In genomic region chr9:7626571-7627029, GRCh38 we compare ENCODE assay signal across 8 cellular contexts.
DNase-seq lines count a peak whose midpoint lies in the region; ATAC-seq and TF ChIP-seq lines count a peak whose summit lies in the region.
"Not testable (repeated sequence)": the region's sequence is repeated elsewhere in the genome, so short reads cannot be mapped to it uniquely, and the experiment has no call there.

No MANE protein-coding gene starts in this region.

- no CpG with 5 or more reads among the region's 7 CpGs for WGBS in mesendoderm (ENCODE audit: extremely low coverage, insufficient coverage, low lambda C conversion rate)

- not testable (repeated sequence) for H2BK5ac ChIP-seq in mesendoderm (ENCODE audit: low read length)

- not testable (repeated sequence) for H3K79me2 ChIP-seq in mesendoderm (ENCODE audit: control insufficient read depth, insufficient read depth, low read length)

- not testable (repeated sequence) for H3K4me3 ChIP-seq in GM06990 (replicated peaks; ENCODE audit: low read depth, low read length); mesendoderm (ENCODE audit: low read length)

- not testable (repeated sequence) for H3K27me3 ChIP-seq in GM06990 (replicated peaks; ENCODE audit: control insufficient read depth, insufficient read depth, low read length); mesendoderm (ENCODE audit: insufficient read depth, low read length, poor library complexity)

- not testable (repeated sequence) for H3K79me1 ChIP-seq in mesendoderm (ENCODE audit: low read length)

- H3K56ac ChIP-seq in mesendoderm (ENCODE audit: low read length): not testable (repeated sequence)

- H3K18ac ChIP-seq in mesendoderm (ENCODE audit: low read length): not testable (repeated sequence)

- H3K27ac ChIP-seq in mesendoderm (ENCODE audit: low read depth, low read length): not testable (repeated sequence)

- DNase-seq in GM06990 (ENCODE audit: extremely low read depth, insufficient read length) (peak; percentile 3), T-helper 2 cell (peak in 3 of 5 experiments; percentile 18 to 84 (median 52)), ecto neural progenitor cell (ENCODE audit: low spot score) (peak; percentile 46), mesendoderm (peak; percentile 67)
- peak; percentile 56 for DNase-seq in activated CD8-positive, alpha-beta T cell treated with anti-CD3 and anti-CD28 coated beads for 36 hours
- DNase-seq in activated T-helper 2 cell treated with anti-CD3 and anti-CD28 coated beads, Interferon-gamma antibody, Interleukin-2, Interleukin-4, amounts not matched to agents 10 μg/mL and 5 μg/mL and 100 μg/mL, durations not matched to agents 14 hours and 24 hours and 36 hours (ENCODE audit: low spot score): peak; percentile 51
- DNase-seq in stimulated activated CD4-positive, alpha-beta T cell treated with anti-CD3 and anti-CD28 coated beads, Interleukin-4, amount 100 ng/mL, for 4 hours: peak; percentile 7 to 52
- DNase-seq in stimulated activated naive CD8-positive, alpha-beta T cell treated with anti-CD3 and anti-CD28 coated beads, Interleukin-15, Interleukin-2, amounts not matched to agents 100 U/mL and 50 U/mL, for 24 hours: peak; percentile 29

- not testable (repeated sequence) for H4K5ac ChIP-seq in mesendoderm (ENCODE audit: low read length)

- H3K9ac ChIP-seq in mesendoderm (ENCODE audit: low read length): not testable (repeated sequence)

- CTCF ChIA-PET in activated CD8-positive, alpha-beta T cell treated with anti-CD3 and anti-CD28 coated beads for 36 hours (lab: Charles Lee): interaction anchor here (0.9 kb wide), 1 partner anchor 10 kb away, joined by 3 read pairs; no protein-coding TSS in a partner anchor

- not testable (repeated sequence) for H3K36me3 ChIP-seq in GM06990 (ENCODE audit: control insufficient read depth, insufficient read depth, low read length); mesendoderm (ENCODE audit: control insufficient read depth, insufficient read depth, low read length)

- H3K36me3 Mint-ChIP-seq in activated CD8-positive, alpha-beta T cell treated with anti-CD3 and anti-CD28 coated beads for 36 hours (ENCODE audit: low read depth): peaks cover 13% of the 10 kb centered on the region
- peaks cover 14% of the 10 kb centered on the region for H3K36me3 Mint-ChIP-seq in activated T-helper 2 cell treated with anti-CD3 and anti-CD28 coated beads, Interferon-gamma antibody, Interleukin-2, Interleukin-4, amounts not matched to agents 10 μg/mL and 5 μg/mL and 100 μg/mL, durations not matched to agents 14 hours and 24 hours and 36 hours (ENCODE audit: low read depth)

- not testable (repeated sequence) for H3K4me2 ChIP-seq in mesendoderm (ENCODE audit: low read length)

- peaks cover 28% of the 10 kb centered on the region for H3K9me3 Mint-ChIP-seq in activated CD8-positive, alpha-beta T cell treated with anti-CD3 and anti-CD28 coated beads for 36 hours
- peaks cover 40% of the 10 kb centered on the region for H3K9me3 Mint-ChIP-seq in activated T-helper 2 cell treated with anti-CD3 and anti-CD28 coated beads, Interferon-gamma antibody, Interleukin-2, Interleukin-4, amounts not matched to agents 10 μg/mL and 5 μg/mL and 100 μg/mL, durations not matched to agents 14 hours and 24 hours and 36 hours

- not testable (repeated sequence) for H3K4me1 ChIP-seq in mesendoderm (ENCODE audit: control insufficient read depth, low read depth, low read length)

- H4K8ac ChIP-seq in mesendoderm (ENCODE audit: low read depth, low read length): not testable (repeated sequence)

- H3K4me1 Mint-ChIP-seq in activated CD8-positive, alpha-beta T cell treated with anti-CD3 and anti-CD28 coated beads for 36 hours (ENCODE audit: low read depth): peaks cover 17% of the 10 kb centered on the region
- peaks cover 14% of the 10 kb centered on the region for H3K4me1 Mint-ChIP-seq in activated T-helper 2 cell treated with anti-CD3 and anti-CD28 coated beads, Interferon-gamma antibody, Interleukin-2, Interleukin-4, amounts not matched to agents 10 μg/mL and 5 μg/mL and 100 μg/mL, durations not matched to agents 14 hours and 24 hours and 36 hours (ENCODE audit: low read depth)

- not testable (repeated sequence) for TF ChIP-seq CTCF in GM06990 (IDR thresholded peaks at IDR 0.05; ENCODE audit: insufficient read depth, low read length, poor library complexity, severe bottlenecking); activated CD8-positive, alpha-beta T cell treated with anti-CD3 and anti-CD28 coated beads for 36 hours (IDR thresholded peaks at IDR 0.05)

- peak overlapping the region; percentile 42 for H3K4me3 Mint-ChIP-seq in activated CD8-positive, alpha-beta T cell treated with anti-CD3 and anti-CD28 coated beads for 36 hours
- not testable (repeated sequence) for H3K4me3 Mint-ChIP-seq in activated T-helper 2 cell treated with anti-CD3 and anti-CD28 coated beads, Interferon-gamma antibody, Interleukin-2, Interleukin-4, amounts not matched to agents 10 μg/mL and 5 μg/mL and 100 μg/mL, durations not matched to agents 14 hours and 24 hours and 36 hours (ENCODE audit: low read depth)

- not testable (repeated sequence) for H3K23ac ChIP-seq in mesendoderm (ENCODE audit: low read length)

- ATAC-seq in activated CD8-positive, alpha-beta T cell treated with anti-CD3 and anti-CD28 coated beads for 36 hours: peak; percentile 64
- not testable (repeated sequence) for ATAC-seq in stimulated activated naive CD8-positive, alpha-beta T cell treated with anti-CD3 and anti-CD28 coated beads, Interleukin-15, Interleukin-2, amounts not matched to agents 100 U/mL and 50 U/mL, for 24 hours

- intact Hi-C loops in activated CD8-positive, alpha-beta T cell treated with anti-CD3 and anti-CD28 coated beads for 36 hours (cut with micrococcal nuclease); activated T-helper 2 cell treated with anti-CD3 and anti-CD28 coated beads, Interferon-gamma antibody, Interleukin-2, Interleukin-4, amounts not matched to agents 10 μg/mL and 5 μg/mL and 100 μg/mL, durations not matched to agents 14 hours and 24 hours and 36 hours (cut with micrococcal nuclease): not testable (repeated sequence)

- not testable (repeated sequence) for H2BK15ac ChIP-seq in mesendoderm (replicated peaks; ENCODE audit: low read depth)

- not testable (repeated sequence) for H3K4ac ChIP-seq in mesendoderm (ENCODE audit: low read depth, low read length)

- not testable (repeated sequence) for H2BK120ac ChIP-seq in mesendoderm (ENCODE audit: low read depth, low read length)

- H3K27me3 Mint-ChIP-seq in activated CD8-positive, alpha-beta T cell treated with anti-CD3 and anti-CD28 coated beads for 36 hours; activated T-helper 2 cell treated with anti-CD3 and anti-CD28 coated beads, Interferon-gamma antibody, Interleukin-2, Interleukin-4, amounts not matched to agents 10 μg/mL and 5 μg/mL and 100 μg/mL, durations not matched to agents 14 hours and 24 hours and 36 hours (ENCODE audit: low read depth): not testable (repeated sequence)

- not testable (repeated sequence) for H2AK5ac ChIP-seq in mesendoderm (ENCODE audit: low read length)

- H3K27ac Mint-ChIP-seq in activated CD8-positive, alpha-beta T cell treated with anti-CD3 and anti-CD28 coated beads for 36 hours: peak overlapping the region; percentile 70
- not testable (repeated sequence) for H3K27ac Mint-ChIP-seq in activated T-helper 2 cell treated with anti-CD3 and anti-CD28 coated beads, Interferon-gamma antibody, Interleukin-2, Interleukin-4, amounts not matched to agents 10 μg/mL and 5 μg/mL and 100 μg/mL, durations not matched to agents 14 hours and 24 hours and 36 hours

- POLR2A ChIA-PET in activated CD8-positive, alpha-beta T cell treated with anti-CD3 and anti-CD28 coated beads for 36 hours (lab: Charles Lee): not testable (repeated sequence)

Comparison
In these comparisons a context has a peak if more than half of its experiments do, and no peak if none do; other contexts are left out.
1. DNase-seq: peak in every context shown above with its lines; median percentile 67 in mesendoderm; 56 in activated CD8-positive, alpha-beta T cell treated with anti-CD3 and anti-CD28 coated beads for 36 hours; 52 in T-helper 2 cell; 51 in activated T-helper 2 cell treated with anti-CD3 and anti-CD28 coated beads, Interferon-gamma antibody, Interleukin-2, Interleukin-4, amounts not matched to agents 10 μg/mL and 5 μg/mL and 100 μg/mL, durations not matched to agents 14 hours and 24 hours and 36 hours; 46 in ecto neural progenitor cell; 30 in stimulated activated CD4-positive, alpha-beta T cell treated with anti-CD3 and anti-CD28 coated beads, Interleukin-4, amount 100 ng/mL, for 4 hours; 29 in stimulated activated naive CD8-positive, alpha-beta T cell treated with anti-CD3 and anti-CD28 coated beads, Interleukin-15, Interleukin-2, amounts not matched to agents 100 U/mL and 50 U/mL, for 24 hours; 3 in GM06990.